Comparison of ENCODE assay signal across 10 cellular contexts in the genomic region with DNA sequence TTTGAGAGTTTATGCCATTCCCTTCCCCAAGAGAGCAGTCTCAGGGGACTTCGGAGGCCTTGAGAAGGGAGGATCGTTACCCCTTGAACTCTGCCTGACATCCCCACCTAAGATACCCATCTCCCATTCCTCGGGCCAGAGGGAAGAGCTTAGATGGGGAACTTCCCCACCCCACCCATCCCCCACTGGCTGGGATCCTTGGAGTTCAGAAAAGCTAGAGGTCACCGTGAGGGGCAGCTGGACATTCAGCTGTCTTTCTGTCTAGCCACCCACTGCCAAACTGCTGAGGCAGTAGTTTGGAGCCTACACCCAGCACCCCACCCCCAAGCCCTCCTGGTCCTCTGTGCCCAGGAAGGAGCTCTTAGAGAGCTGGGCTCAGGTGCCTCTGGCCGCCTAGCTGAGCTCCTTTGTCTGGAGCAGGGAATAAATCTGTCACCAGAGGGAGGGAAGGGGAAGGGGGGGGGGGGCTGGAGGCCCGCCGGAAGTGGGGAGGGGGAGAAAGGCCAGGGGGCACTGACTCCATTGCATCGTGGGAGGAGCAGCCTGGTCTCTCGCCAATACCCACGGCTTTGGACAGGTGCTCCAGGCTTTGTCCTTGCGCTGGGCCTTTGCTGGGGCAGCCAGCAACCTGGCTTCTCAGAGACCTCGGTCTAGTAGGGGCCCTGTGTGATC. TPM values are rescaled to one million over a fixed set of nuclear protein-coding genes. Genes with fewer than 3 reads are reported as not detected.
A peak's percentile ranks its signal among the peaks of the same experiment; 100 is the strongest.
DNase-seq lines count a peak whose midpoint lies in the region; ATAC-seq and TF ChIP-seq lines count a peak whose summit lies in the region.
"Had no signal": no experiment of that assay in that cellular context is flagged by ENCODE, and none has a peak within 500 bp of the region (broad histone marks: within the 10 kb centered on the region; RNA-seq: fewer than 3 reads in every experiment).

No MANE protein-coding gene starts in this region.

- H3K9me3 ChIP-seq in BE2C (no peaks in the 10 kb centered on the region), HUES6 (ENCODE audit: control insufficient read depth, insufficient read depth, low read depth, low read length) (no peaks in the 10 kb centered on the region), breast epithelium (no peaks in the 10 kb centered on the region)
- H3K9me3 ChIP-seq: MG63 had no signal

- no peak for DNase-seq in BE2C
- DNase-seq in breast epithelium (ENCODE audit: low spot score in 2 of 2) = no peak
- DNase-seq in naive thymus-derived CD8-positive, alpha-beta T cell = no peak
- DNase-seq in Ammon's horn (ENCODE audit: low spot score) = no peak
- no peak for DNase-seq in MV-4-11 (lab: John Stamatoyannopoulos, UW)
- no peak for DNase-seq in superior temporal gyrus (ENCODE audit: extremely low spot score)
- no peak for DNase-seq in effector CD8-positive, alpha-beta T cell (lab: John Stamatoyannopoulos, UW)
- DNase-seq: cerebellar nuclear complex had no signal

- H3K36me3 Mint-ChIP-seq in naive thymus-derived CD8-positive, alpha-beta T cell = no peaks in the 10 kb centered on the region

- peaks cover 9 to 16% (median 12%) of the 10 kb centered on the region in 4 donors for H3K4me1 Mint-ChIP-seq in naive thymus-derived CD8-positive, alpha-beta T cell

- peaks cover 12% of the 10 kb centered on the region for H3K27me3 ChIP-seq in BE2C
- H3K27me3 ChIP-seq in HUES6 (ENCODE audit: control insufficient read depth, insufficient read depth, low read length) = peaks cover 32% of the 10 kb centered on the region
- no peaks in the 10 kb centered on the region for H3K27me3 ChIP-seq in breast epithelium
- H3K27me3 ChIP-seq: MG63 had no signal

- intact Hi-C loops in breast epithelium (cut with DNase I; ENCODE audit: low total_unique reads) = no loop called here

- H3K4me3 ChIP-seq in BE2C (ENCODE audit: low read depth, low read length) (peak overlapping the region; percentile 44), HUES6 (ENCODE audit: low read depth, low read length) (peak overlapping the region; percentile 71), breast epithelium (peak overlapping the region; percentile 32 to 81 (median 58))
- H3K4me3 ChIP-seq: MG63 had no signal

- peak overlapping the region in 2 of 10 donors; percentile 46 for H3K27ac Mint-ChIP-seq in naive thymus-derived CD8-positive, alpha-beta T cell

- H3K4me3 Mint-ChIP-seq in naive thymus-derived CD8-positive, alpha-beta T cell = peak overlapping the region; percentile 39 to 78 (median 64)

- 0 out of 2 replicates have a peak overlapping the region, but pooled peaks have one; percentile 39 for H3K27ac ChIP-seq in HUES6 (ENCODE audit: low read depth, low read length)
- peak overlapping the region; percentile 79 to 88 for H3K27ac ChIP-seq in breast epithelium

- ATAC-seq in naive thymus-derived CD8-positive, alpha-beta T cell = no peak

- H3K4me1 ChIP-seq in BE2C = peaks cover 10% of the 10 kb centered on the region
- peaks cover 43% of the 10 kb centered on the region for H3K4me1 ChIP-seq in HUES6 (ENCODE audit: control insufficient read depth, insufficient read depth, low read length)
- H3K4me1 ChIP-seq in breast epithelium = peaks cover 4 to 14% of the 10 kb centered on the region in 2 donors

- TF ChIP-seq POLR2A in breast epithelium (IDR thresholded peaks at IDR 0.05) = no peak

- POLR2A ChIA-PET in naive thymus-derived CD8-positive, alpha-beta T cell (lab: Charles Lee) = no interaction called here

- peak overlapping the region; percentile 56 for H3K9ac ChIP-seq in HUES6 (ENCODE audit: low read length)

- no peaks in the 10 kb centered on the region for H3K36me3 ChIP-seq in BE2C
- peaks cover 10% of the 10 kb centered on the region; the same call in 1 of the 2 replicates for H3K36me3 ChIP-seq in HUES6 (ENCODE audit: control insufficient read depth, insufficient read depth, low read length)
- H3K36me3 ChIP-seq in breast epithelium = no peaks in the 10 kb centered on the region
- H3K36me3 ChIP-seq: MG63 had no signal

- TF ChIP-seq CTCF in BE2C (IDR thresholded peaks at IDR 0.05; ENCODE audit: low read depth, low read length) = no peak
- TF ChIP-seq CTCF in breast epithelium (IDR thresholded peaks at IDR 0.05) = no peak

- H3K9me3 Mint-ChIP-seq in naive thymus-derived CD8-positive, alpha-beta T cell = no peaks in the 10 kb centered on the region

- H3K27me3 Mint-ChIP-seq in naive thymus-derived CD8-positive, alpha-beta T cell = peaks cover 9 to 37% (median 25%) of the 10 kb centered on the region in 5 donors

RNA-seq across cellular contexts. Expression of a gene that starts 1.0 kb away (rescaled TPM):
- 1.1 TPM for polyA plus RNA-seq in BE2C (2012; ENCODE audit: insufficient read depth, insufficient read length, low read depth)
- total RNA-seq in breast epithelium = 10 to 100 TPM in 2 of 3 donors, under 1 TPM in 1; 0.32 to 66.9 (median 10.2) TPM
- not detected for total RNA-seq in naive thymus-derived CD8-positive, alpha-beta T cell
- not detected for polyA plus RNA-seq in naive thymus-derived CD8-positive, alpha-beta T cell

RNA-seq across cellular contexts. Expression of a gene that starts 15.7 kb away (rescaled TPM):
- 4.9 TPM for polyA plus RNA-seq in BE2C (2012; ENCODE audit: insufficient read depth, insufficient read length, low read depth)
- total RNA-seq in breast epithelium = 10 to 100 TPM; 17.4 to 20.3 (median 19.3) TPM
- total RNA-seq in naive thymus-derived CD8-positive, alpha-beta T cell = under 1 TPM in 1 of 2 experiments, not detected in 1; 0.52 TPM
- under 1 TPM; 0.18 to 0.28 (median 0.27) TPM for polyA plus RNA-seq in naive thymus-derived CD8-positive, alpha-beta T cell

RNA-seq across cellular contexts. Expression of a gene that starts 38.6 kb away (rescaled TPM):
- polyA plus RNA-seq in BE2C (2012; ENCODE audit: insufficient read depth, insufficient read length, low read depth) = 28.0 TPM
- total RNA-seq in breast epithelium = 1 to 10 TPM; 1.3 to 6.9 (median 3.6) TPM
- not detected for total RNA-seq in naive thymus-derived CD8-positive, alpha-beta T cell
- polyA plus RNA-seq in naive thymus-derived CD8-positive, alpha-beta T cell = not detected

RNA-seq across cellular contexts. Expression of a gene that starts 49.0 kb away (rescaled TPM):
- polyA plus RNA-seq in BE2C (2012; ENCODE audit: insufficient read depth, insufficient read length, low read depth) = 180 TPM
- total RNA-seq in breast epithelium = 100 to 1,000 TPM; 101 to 122 (median 104) TPM
- total RNA-seq in naive thymus-derived CD8-positive, alpha-beta T cell = 10 to 100 TPM; 33.3 to 35.1 TPM
- 10 to 100 TPM; 74.7 to 89.6 (median 77.5) TPM for polyA plus RNA-seq in naive thymus-derived CD8-positive, alpha-beta T cell

RNA-seq across cellular contexts. Expression of a gene that starts 51.4 kb away (rescaled TPM):
- 2.0 TPM for polyA plus RNA-seq in BE2C (2012; ENCODE audit: insufficient read depth, insufficient read length, low read depth)
- total RNA-seq in breast epithelium = not detected
- total RNA-seq in naive thymus-derived CD8-positive, alpha-beta T cell = not detected
- not detected for polyA plus RNA-seq in naive thymus-derived CD8-positive, alpha-beta T cell

Comparison
In these comparisons a context has a peak if more than half of its experiments do, and no peak if none do; other contexts are left out.
1. RNA of a gene that starts 15.7 kb away (total RNA-seq): 17.4 to 20.3 TPM in breast epithelium; 0.52 TPM in naive thymus-derived CD8-positive, alpha-beta T cell; every median in the first group is over 10 times any median in the second.
2. Peak in every context shown above with its lines, with median percentiles within 50 percentile points of each other: H3K4me3 ChIP-seq.